ENCODE assay signal across 1 cellular context in genomic region chr16:57299719-57300386, GRCh38.
TF ChIP-seq lines count a peak whose summit lies in the region.

No MANE protein-coding gene starts in this region.

TF ChIP-seq in HepG2, 621 proteins besides CTCF, POLR2A, EP300 and RAD21 (continued from another document and continues in another):
- TF ChIP-seq ZNF766 (CRISPR knock-in tag; IDR thresholded peaks at IDR 0.05; ENCODE audit: borderline replicate concordance) (peak; percentile 97), ZNF138 (CRISPR knock-in tag; IDR thresholded peaks at IDR 0.05; ENCODE audit: low read depth) (0 out of 2 replicates have a peak, but pooled peaks have one; percentile 59), ZFP62 (CRISPR knock-in tag; IDR thresholded peaks at IDR 0.05) (0 out of 2 replicates have a peak, but pooled peaks have one; percentile 92), ZFP36 (IDR thresholded peaks at IDR 0.05; ENCODE audit: borderline replicate concordance, low read depth, low read length, partially characterized antibody) (no peak), BCL6 (CRISPR knock-in tag; IDR thresholded peaks at IDR 0.05) (peak; percentile 73), MIXL1 (CRISPR knock-in tag; IDR thresholded peaks at IDR 0.05) (peak; percentile 89), ZBTB46 (CRISPR knock-in tag; IDR thresholded peaks at IDR 0.05; ENCODE audit: borderline replicate concordance) (0 out of 2 replicates have a peak, but pooled peaks have one; percentile 66), GZF1 (CRISPR knock-in tag; IDR thresholded peaks at IDR 0.05) (0 out of 2 replicates have a peak, but pooled peaks have one; percentile 20), ZNF350 (CRISPR knock-in tag; IDR thresholded peaks at IDR 0.05; ENCODE audit: borderline replicate concordance, low read depth) (peak; percentile 87), ZMYM4 (CRISPR knock-in tag; IDR thresholded peaks at IDR 0.05) (peak; percentile 16; the same call in 1 of the 2 replicates), BRCA1 (CRISPR knock-in tag; IDR thresholded peaks at IDR 0.05) (peak; percentile 79), TP53 (CRISPR knock-in tag; conservative IDR thresholded peaks at IDR 0.05) (peak; percentile 96), GPBP1L1 (CRISPR knock-in tag; IDR thresholded peaks at IDR 0.05) (no peak), SCMH1 (CRISPR knock-in tag; IDR thresholded peaks at IDR 0.05; ENCODE audit: borderline replicate concordance) (no peak), LRRFIP1 (CRISPR knock-in tag; conservative IDR thresholded peaks at IDR 0.05) (no peak; the same call in 1 of the 2 replicates), ZBTB2 (CRISPR knock-in tag; IDR thresholded peaks at IDR 0.05; ENCODE audit: low read depth) (no peak), MEIS2 (CRISPR knock-in tag; IDR thresholded peaks at IDR 0.05) (peak; percentile 13; the same call in 1 of the 2 replicates), ZNF17 (CRISPR knock-in tag; IDR thresholded peaks at IDR 0.05) (peak; percentile 89; the same call in 1 of the 2 replicates), SIN3B (IDR thresholded peaks at IDR 0.05; ENCODE audit: low read length) (no peak), GPN1 (CRISPR knock-in tag; IDR thresholded peaks at IDR 0.05; ENCODE audit: borderline replicate concordance) (no peak), ZFP90 (CRISPR knock-in tag; IDR thresholded peaks at IDR 0.05; ENCODE audit: borderline replicate concordance) (0 out of 2 replicates have a peak, but pooled peaks have one; percentile 21), THAP11 (CRISPR knock-in tag; IDR thresholded peaks at IDR 0.05) (peak; percentile 47), THYN1 (CRISPR knock-in tag; IDR thresholded peaks at IDR 0.05; ENCODE audit: borderline replicate concordance, low read depth) (no peak; the same call in 1 of the 2 replicates), TFE3 (CRISPR knock-in tag; IDR thresholded peaks at IDR 0.05) (no peak; the same call in 1 of the 2 replicates), ZNF280D (CRISPR knock-in tag; IDR thresholded peaks at IDR 0.05) (peak; percentile 95; the same call in 1 of the 2 replicates), ZNF891 (CRISPR knock-in tag; IDR thresholded peaks at IDR 0.05) (no peak), E2F2 (CRISPR knock-in tag; IDR thresholded peaks at IDR 0.05; ENCODE audit: borderline replicate concordance) (peak; percentile 96), RBAK (CRISPR knock-in tag; IDR thresholded peaks at IDR 0.05) (no peak), PAWR (CRISPR knock-in tag; IDR thresholded peaks at IDR 0.05; ENCODE audit: borderline replicate concordance) (no peak; the same call in 1 of the 2 replicates), ATF6 (CRISPR knock-in tag; conservative IDR thresholded peaks at IDR 0.05) (no peak), SOX13 (IDR thresholded peaks at IDR 0.05) (peak; percentile 64; the same call in 1 of the 2 replicates), SOX13 (CRISPR knock-in tag; conservative IDR thresholded peaks at IDR 0.05 in 1 of 2, IDR thresholded peaks at IDR 0.05 in 1 of 2) (peak; percentile 58 to 95; a peak in 3 of 4 replicates), MATR3 (CRISPR knock-in tag; IDR thresholded peaks at IDR 0.05) (no peak), TIGD3 (CRISPR knock-in tag; IDR thresholded peaks at IDR 0.05; ENCODE audit: borderline replicate concordance) (0 out of 2 replicates have a peak, but pooled peaks have one; percentile 17), ZNF577 (CRISPR knock-in tag; IDR thresholded peaks at IDR 0.05; ENCODE audit: borderline replicate concordance, low read depth) (no peak), GATA4 (IDR thresholded peaks at IDR 0.05; ENCODE audit: borderline replicate concordance, low read depth) (no peak), ZSCAN12 (CRISPR knock-in tag; IDR thresholded peaks at IDR 0.05) (0 out of 2 replicates have a peak, but pooled peaks have one; percentile 20), ZNF530 (CRISPR knock-in tag; IDR thresholded peaks at IDR 0.05; ENCODE audit: low read depth) (no peak), DMTF1 (CRISPR knock-in tag; IDR thresholded peaks at IDR 0.05) (0 out of 2 replicates have a peak, but pooled peaks have one; percentile 75), CEBPG (CRISPR knock-in tag; IDR thresholded peaks at IDR 0.05) (peak; percentile 58), MAFF (IDR thresholded peaks at IDR 0.05; ENCODE audit: low read depth, low read length) (no peak)
